Comparison of ENCODE assay signal across 35 cellular contexts in genomic region chr15:80800067-80800466, GRCh38. TPM values are rescaled to one million over a fixed set of nuclear protein-coding genes. Genes with fewer than 3 reads are reported as not detected.
"Had no signal": no experiment of that assay in that cellular context is flagged by ENCODE, and none has a peak within 500 bp of the region (broad histone marks: within the 10 kb centered on the region; RNA-seq: fewer than 3 reads in every experiment).

No MANE protein-coding gene starts in this region.

- H3K9me3 Mint-ChIP-seq: activated B cell treated with CpG ODN at 0.5 μM for 24 hours; activated naive CD4-positive, alpha-beta T cell treated with anti-CD3 and anti-CD28 coated beads for 36 hours; activated naive CD8-positive, alpha-beta T cell treated with anti-CD3 and anti-CD28 coated beads, Interleukin-2, amount 50 U/mL, for 24 hours; activated T-cell treated with anti-CD3 and anti-CD28 coated beads, Interleukin-2, amount 50 U/mL, for 4 hours; activated T-helper 1 cell treated with anti-CD3 and anti-CD28 coated beads, Interleukin-12 subunit alpha, Interleukin-12 subunit beta, Interleukin-2, Interleukin-4 antibody, amounts not matched to agents 30 ng/mL and 10 ng/mL and 1 ng/mL, durations not matched to agents 14 hours and 24 hours and 36 hours; brain had no signal

- H3K4me2 ChIP-seq: PC-9 had no signal

- H3K36me3 ChIP-seq: SJCRH30 had no signal

- ATAC-seq: activated naive CD8-positive, alpha-beta T cell treated with anti-CD3 and anti-CD28 coated beads, Interleukin-2, amount 50 U/mL, for 24 hours; activated T-cell treated with anti-CD3 and anti-CD28 coated beads, Interleukin-2, amount 50 U/mL, for 4 hours had no signal

- H3K4me1 ChIP-seq: SJCRH30 had no signal

- H3K27me3 Mint-ChIP-seq: activated naive CD8-positive, alpha-beta T cell treated with anti-CD3 and anti-CD28 coated beads, Interleukin-2, amount 50 U/mL, for 24 hours; brain had no signal

- H3K9me3 ChIP-seq: SJCRH30 had no signal

- H3K36me3 Mint-ChIP-seq: activated CD4-positive, alpha-beta memory T cell treated with anti-CD3 and anti-CD28 coated beads for 36 hours; activated naive CD8-positive, alpha-beta T cell; brain had no signal

- DNase-seq: activated B cell treated with CpG ODN at 0.5 μM for 24 hours; activated CD4-positive, alpha-beta memory T cell treated with anti-CD3 and anti-CD28 coated beads for 36 hours; activated CD4-positive, alpha-beta T cell treated with anti-CD3 and anti-CD28 coated beads for 4 hours; activated CD4-positive, alpha-beta T cell treated with anti-CD3 and anti-CD28 coated beads, Interleukin-2, amount 50 U/mL, for 1 hour; activated CD4-positive, CD25-positive, alpha-beta regulatory T cell treated with anti-CD3 and anti-CD28 coated beads, Interleukin-2, amount 50 U/mL, for 72 hours; activated CD8-positive, alpha-beta memory T cell treated with anti-CD3 and anti-CD28 coated beads, Interleukin-2, amount 50 U/mL, for 4 hours; activated gamma-delta T cell treated with Interleukin-2 at 50 U/mL for 16 hours; activated naive CD4-positive, alpha-beta T cell treated with anti-CD3 and anti-CD28 coated beads for 36 hours; activated naive CD8-positive, alpha-beta T cell treated with anti-CD3 and anti-CD28 coated beads, Interleukin-2, amount 50 U/mL, for 24 hours; activated T-cell treated with anti-CD3 and anti-CD28 coated beads for 4 hours; activated T-cell treated with anti-CD3 and anti-CD28 coated beads, Interleukin-2, amount 50 U/mL, for 4 hours; anterior cingulate cortex; central memory CD4-positive, alpha-beta T cell; Karpas-422; KBM-7; NCI-H1048; NCI-H1105 treated with DMSO at 0.1 percent for 48 hours; NCI-H1436; NCI-H1694; NCI-H1930; NCI-H2081 treated with DMSO at 0.1 percent for 48 hours; NCI-H226; NCI-H524 treated with DMSO at 0.1 percent for 48 hours; NCI-H748 treated with DMSO at 0.1 percent for 48 hours; NK-92 treated with Interleukin-12 subunit alpha and Interleukin-12 subunit beta, amount 100 ng/mL, for 24 hours; PC-9; SHP77; SJCRH30 had no signal

- H3K27ac ChIP-seq: PC-9, SJCRH30, SK-N-MC had no signal

- FAIRE-seq: RCC 7860 had no signal

- H2AFZ ChIP-seq: PC-9 had no signal

- H3K4me1 Mint-ChIP-seq: activated B cell treated with CpG ODN at 0.5 μM for 24 hours, brain had no signal

- H3K27ac Mint-ChIP-seq: activated B cell treated with CpG ODN at 0.5 μM for 24 hours; activated CD4-positive, alpha-beta memory T cell treated with anti-CD3 and anti-CD28 coated beads for 36 hours; activated naive CD4-positive, alpha-beta T cell treated with anti-CD3 and anti-CD28 coated beads for 36 hours; activated naive CD8-positive, alpha-beta T cell; activated naive CD8-positive, alpha-beta T cell treated with anti-CD3 and anti-CD28 coated beads, Interleukin-2, amount 50 U/mL, for 24 hours; activated T-helper 1 cell treated with anti-CD3 and anti-CD28 coated beads, Interleukin-12 subunit alpha, Interleukin-12 subunit beta, Interleukin-2, Interleukin-4 antibody, amounts not matched to agents 30 ng/mL and 10 ng/mL and 1 ng/mL, durations not matched to agents 14 hours and 24 hours and 36 hours; brain; T-helper 1 cell treated with Interleukin-12 subunit alpha and Interleukin-12 subunit beta and Interleukin-4 antibody, amounts not matched to agents 30 μg/mL and 1 μg/mL, for 36 hours; T-helper 2 cell treated with Interferon-gamma antibody and Interleukin-4, amounts not matched to agents 5 μg/mL and 100 μg/mL, for 36 hours had no signal

- H3K4me3 ChIP-seq: PC-9, SJCRH30, SK-N-MC had no signal

- H3K27me3 ChIP-seq: SJCRH30 had no signal

- H3K4me3 Mint-ChIP-seq: activated B cell treated with CpG ODN at 0.5 μM for 24 hours; activated CD4-positive, alpha-beta memory T cell treated with anti-CD3 and anti-CD28 coated beads for 36 hours; activated naive CD4-positive, alpha-beta T cell treated with anti-CD3 and anti-CD28 coated beads for 36 hours; activated naive CD8-positive, alpha-beta T cell; activated naive CD8-positive, alpha-beta T cell treated with anti-CD3 and anti-CD28 coated beads, Interleukin-2, amount 50 U/mL, for 24 hours; activated T-cell treated with anti-CD3 and anti-CD28 coated beads, Interleukin-2, amount 50 U/mL, for 4 hours; activated T-helper 1 cell treated with anti-CD3 and anti-CD28 coated beads, Interleukin-12 subunit alpha, Interleukin-12 subunit beta, Interleukin-2, Interleukin-4 antibody, amounts not matched to agents 30 ng/mL and 10 ng/mL and 1 ng/mL, durations not matched to agents 14 hours and 24 hours and 36 hours; brain; T-helper 1 cell treated with Interleukin-12 subunit alpha and Interleukin-12 subunit beta and Interleukin-4 antibody, amounts not matched to agents 30 μg/mL and 1 μg/mL, for 36 hours; T-helper 2 cell treated with Interferon-gamma antibody and Interleukin-4, amounts not matched to agents 5 μg/mL and 100 μg/mL, for 36 hours had no signal

RNA-seq across cellular contexts. Expression of gene CEMIP, which starts 20.9 kb away (rescaled TPM):
- total RNA-seq: activated B cell treated with CpG ODN at 0.5 μM for 24 hours; activated naive CD4-positive, alpha-beta T cell treated with anti-CD3 and anti-CD28 coated beads for 36 hours had no signal
